Comparison of ENCODE assay signal across 27 cellular contexts in the genomic region with DNA sequence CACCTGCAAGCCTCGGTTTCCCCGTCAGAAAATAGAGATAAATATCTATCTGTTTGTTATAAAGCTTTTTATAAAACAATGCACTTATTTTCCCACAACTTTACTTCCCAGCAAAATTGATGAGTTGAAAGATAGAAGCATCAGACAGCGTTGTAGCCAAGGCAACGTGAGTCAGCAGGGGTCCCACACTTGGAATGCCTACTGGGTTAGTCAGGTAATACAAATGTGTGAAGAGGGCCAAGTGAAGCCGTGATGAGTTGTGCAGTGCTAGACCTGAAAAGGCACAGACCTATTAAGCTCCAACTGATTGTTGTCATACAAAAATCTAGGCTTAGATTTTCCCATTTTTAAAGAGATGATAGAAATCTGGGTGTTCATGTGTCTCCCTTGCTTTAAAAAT.
DNase-seq lines count a peak whose midpoint lies in the region; ATAC-seq and FAIRE-seq lines count a peak whose summit lies in the region.
"Had no signal": no experiment of that assay in that cellular context is flagged by ENCODE, and none has a peak within 500 bp of the region (broad histone marks: within the 10 kb centered on the region; RNA-seq: fewer than 3 reads in every experiment).

No MANE protein-coding gene starts in this region.

- FAIRE-seq in HTR-8/SVneo (lab: Jason Lieb, UNC), result no peak
- FAIRE-seq: GM12892, GM19239 had no signal

- DNase-seq in Daoy (ENCODE audit: low read depth), result peak; percentile 13
- peak; percentile 11 for DNase-seq in HTR-8/SVneo (ENCODE audit: insufficient read length, low spot score)
- peak; percentile 52 for DNase-seq in astrocyte of the hippocampus (ENCODE audit: low read depth, low spot score)
- peak; percentile 27 for DNase-seq in kidney glomerular epithelial cell (lab: John Stamatoyannopoulos, UW)
- DNase-seq in AG08396 (ENCODE audit: low spot score), result no peak
- DNase-seq in NCI-H1048 (lab: John Stamatoyannopoulos, UW), result no peak
- DNase-seq: activated CD4-positive, alpha-beta memory T cell treated with anti-CD3 and anti-CD28 coated beads, Interleukin-2, amount 10 ng/mL, durations not matched to agents 7 days and 5 days; activated naive CD8-positive, alpha-beta T cell treated with anti-CD3 and anti-CD28 coated beads, Interleukin-2, amount 10 ng/mL, durations not matched to agents 7 days and 5 days; C1 segment of cervical spinal cord; Caco-2; DMS79 treated with DMSO at 0.1 percent for 48 hours; head of caudate nucleus; Karpas-422; left lung; natural killer cell; NCI-H187; NCI-H2227 treated with DMSO at 0.1 percent for 48 hours; NCI-H774; spleen; stimulated activated CD4-positive, alpha-beta T cell treated with anti-CD3 and anti-CD28 coated beads, Interleukin-2, amount 100 ng/mL, for 48 hours; stimulated activated naive B cell treated with anti-CD40 and anti-IgM and Interleukin-4, amounts not matched to agents 10 μg/mL and 1 μg/mL and 100 μg/mL, for 72 hours; T1000 had no signal

- ATAC-seq in HG03175 (IDR thresholded peaks at IDR 0.05; ENCODE audit: unreplicated experiment) (no peak), HG03095 (IDR thresholded peaks at IDR 0.05; ENCODE audit: unreplicated experiment) (no peak)
- ATAC-seq: left lung; natural killer cell; Right ventricle myocardium inferior; stimulated activated naive B cell treated with anti-CD40 and anti-IgM and Interleukin-4, amounts not matched to agents 10 μg/mL and 1 μg/mL and 100 μg/mL, for 72 hours had no signal

Comparison
In these comparisons a context has a peak if more than half of its experiments do, and no peak if none do; other contexts are left out.
1. DNase-seq: peak in Daoy (single experiment), HTR-8/SVneo (single experiment), astrocyte of the hippocampus (single experiment) and kidney glomerular epithelial cell (single experiment); none in AG08396 (single experiment) and NCI-H1048 (single experiment).